ENCODE assay signal across 24 cellular contexts in genomic region chr1:42164551-42165420, GRCh38. TPM values are rescaled to one million over a fixed set of nuclear protein-coding genes. Genes with fewer than 3 reads are reported as not detected.
DNase-seq lines count a peak whose midpoint lies in the region; ATAC-seq, FAIRE-seq and TF ChIP-seq lines count a peak whose summit lies in the region.
"Had no signal": no experiment of that assay in that cellular context is flagged by ENCODE, and none has a peak within 500 bp of the region (broad histone marks: within the 10 kb centered on the region; RNA-seq: fewer than 3 reads in every experiment).

Gene GUCA2A (minus strand): TSS chr1:42164745. CDS start chr1:42164712, 33 bp downstream.

- H4K91ac ChIP-seq in H1 (replicated peaks; ENCODE audit: insufficient read length, low read length) (no peak within 1 kb of the TSS), neuronal stem cell (ENCODE audit: low read depth, low read length, poor library complexity) (no peak within 1 kb of the TSS)

- H3K36me3 Mint-ChIP-seq in activated naive CD8-positive, alpha-beta T cell treated with anti-CD3 and anti-CD28 coated beads for 36 hours = no peaks in the 10 kb centered on the region

- H3K36me3 ChIP-seq in heart left ventricle (no peaks in the 10 kb centered on the region), H1 (ENCODE audit: control insufficient read depth in 2 of 4, insufficient read depth in 4 of 4, low read length in 3 of 4) (no peaks in the 10 kb centered on the region), neuronal stem cell (replicated peaks in 1 of 2; ENCODE audit: control insufficient read depth in 2 of 2, insufficient read depth in 2 of 2, low read length in 2 of 2) (peaks cover 0 to 3% of the 10 kb centered on the region in 2 donors), smooth muscle cell (ENCODE audit: low read depth) (no peaks in the 10 kb centered on the region)
- H3K36me3 ChIP-seq: MG63, thoracic aorta had no signal

- H3K79me2 ChIP-seq in H1 (ENCODE audit: control insufficient read depth in 1 of 2, insufficient read depth in 2 of 2, low read length in 2 of 2) (no peaks in the 10 kb centered on the region), smooth muscle cell (ENCODE audit: low read depth) (no peaks in the 10 kb centered on the region)

- 67 to 75% (median 69%) methylated on average over 24 of the region's 24 CpGs for WGBS in heart left ventricle, 4 donors
- 86% methylated on average over 24 of the region's 24 CpGs; no CpG with 5 or more reads in 1 of the 2 experiments for WGBS in H1 (ENCODE audit: extremely low coverage in 1 of 2, insufficient coverage in 1 of 2, insufficient read length in 1 of 2, insufficient replicate concordance in 2 of 2, low coverage in 1 of 2, low lambda C conversion rate in 2 of 2, missing lambda C conversion rate in 1 of 2), 2 experiments
- WGBS in neuronal stem cell (ENCODE audit: extremely low coverage in 2 of 2, insufficient read length in 2 of 2, insufficient replicate concordance in 1 of 2), 2 donors = no CpG with 5 or more reads among the region's 24 CpGs
- WGBS in smooth muscle cell (ENCODE audit: low lambda C conversion rate) = 73% methylated on average over 24 of the region's 24 CpGs

- H3K4me1 ChIP-seq in heart left ventricle (peaks cover 0 to 24% (median 13%) of the 10 kb centered on the region in 12 donors), H1 (replicated peaks in 1 of 4; ENCODE audit: control insufficient read depth in 3 of 4, insufficient read depth in 4 of 4, low read length in 3 of 4) (peaks cover 0 to 2% (median 0%) of the 10 kb centered on the region in 4 experiments; a peak in 1 of 7 replicates), neuronal stem cell (ENCODE audit: control insufficient read depth in 2 of 2, insufficient read depth in 1 of 2, low read depth in 1 of 2, low read length in 2 of 2) (no peaks in the 10 kb centered on the region), smooth muscle cell (ENCODE audit: low read depth) (no peaks in the 10 kb centered on the region)

- peaks cover 3% of the 10 kb centered on the region for H3K27me3 Mint-ChIP-seq in activated naive CD8-positive, alpha-beta T cell treated with anti-CD3 and anti-CD28 coated beads for 36 hours

- intact Hi-C loops in heart left ventricle (cut with DNase I) (no loop called here), Right ventricle myocardium superior (cut with DNase I) (no loop called here)

- H3K18ac ChIP-seq in H1 (ENCODE audit: extremely low read depth, low read length) = peak within 1 kb of the TSS; percentile 7; the same call in 1 of the 2 replicates
- H3K18ac ChIP-seq in neuronal stem cell (ENCODE audit: low read length) = peak within 1 kb of the TSS; percentile 78

- H2AK5ac ChIP-seq in H1 (ENCODE audit: low read depth, low read length) (no peak within 1 kb of the TSS), neuronal stem cell (ENCODE audit: low read depth, low read length) (peak within 1 kb of the TSS; percentile 82)

- H3K4me1 Mint-ChIP-seq in activated naive CD8-positive, alpha-beta T cell treated with anti-CD3 and anti-CD28 coated beads for 36 hours = no peaks in the 10 kb centered on the region
- H3K4me1 Mint-ChIP-seq: stimulated activated memory B cell treated with anti-CD40 and anti-IgM and Interleukin-4, amounts not matched to agents 10 μg/mL and 1 μg/mL and 100 μg/mL, for 72 hours had no signal

- H3K14ac ChIP-seq in H1 (ENCODE audit: insufficient read length) (no peak within 1 kb of the TSS), neuronal stem cell (ENCODE audit: low read length) (no peak within 1 kb of the TSS)

- H2AFZ ChIP-seq in H1 (ENCODE audit: low read length) (no peak within 1 kb of the TSS), neuronal stem cell (ENCODE audit: low read length) (peak within 1 kb of the TSS; percentile 38), smooth muscle cell (ENCODE audit: low read depth) (no peak within 1 kb of the TSS)

- H3K9me3 Mint-ChIP-seq in activated naive CD8-positive, alpha-beta T cell treated with anti-CD3 and anti-CD28 coated beads for 36 hours = peaks cover 9% of the 10 kb centered on the region

- POLR2A ChIA-PET in H1 (lab: Charles Lee; ENCODE audit: partially characterized antibody) = no interaction called here

- H4K8ac ChIP-seq in H1 (ENCODE audit: extremely low read depth, insufficient read depth, low read length) (no peak within 1 kb of the TSS; the same call in 1 of the 2 replicates), neuronal stem cell (ENCODE audit: low read depth, low read length) (peak within 1 kb of the TSS; percentile 73)

- H2BK120ac ChIP-seq in H1 (replicated peaks; ENCODE audit: low read depth, low read length) (no peak within 1 kb of the TSS), neuronal stem cell (ENCODE audit: low read depth, low read length) (no peak within 1 kb of the TSS)

- no peak within 1 kb of the TSS for H4K5ac ChIP-seq in H1 (ENCODE audit: insufficient read length, low read depth, low read length)

- H3K4ac ChIP-seq in H1 (replicated peaks; ENCODE audit: insufficient read length, low read depth, low read length) (no peak within 1 kb of the TSS), neuronal stem cell (ENCODE audit: low read length) (no peak within 1 kb of the TSS)

- no peak within 1 kb of the TSS for H3K27ac Mint-ChIP-seq in activated naive CD8-positive, alpha-beta T cell treated with anti-CD3 and anti-CD28 coated beads for 36 hours
- H3K27ac Mint-ChIP-seq: activated T-helper 1 cell treated with anti-CD3 and anti-CD28 coated beads, Interleukin-12 subunit alpha, Interleukin-12 subunit beta, Interleukin-2, Interleukin-4 antibody, amounts not matched to agents 30 ng/mL and 10 ng/mL and 1 ng/mL, durations not matched to agents 14 hours and 24 hours and 36 hours; dendritic cell treated with granulocyte-macrophage colony-stimulating factor and Interleukin-4, amounts not matched to agents 40 ng/mL and 50 ng/mL, for 4 days; H9; stimulated activated memory B cell treated with anti-CD40 and anti-IgM and Interleukin-4, amounts not matched to agents 10 μg/mL and 1 μg/mL and 100 μg/mL, for 72 hours had no signal

- peaks cover 3% of the 10 kb centered on the region; the same call in 1 of the 2 replicates for H3K23me2 ChIP-seq in H1 (ENCODE audit: low read depth, low read length)

- H3K4me3 ChIP-seq in heart left ventricle (no peak within 1 kb of the TSS), H1 (ENCODE audit: extremely low read depth in 1 of 4, insufficient read depth in 2 of 4, low read depth in 3 of 4, low read length in 4 of 4) (no peak within 1 kb of the TSS), neuronal stem cell (ENCODE audit: low read length in 2 of 2) (no peak within 1 kb of the TSS), smooth muscle cell (no peak within 1 kb of the TSS)
- H3K4me3 ChIP-seq: MG63, thoracic aorta had no signal

- no peak within 1 kb of the TSS for H2BK15ac ChIP-seq in H1 (ENCODE audit: low read length)
- peak within 1 kb of the TSS; percentile 1 for H2BK15ac ChIP-seq in neuronal stem cell (ENCODE audit: low read length)

- no peak within 1 kb of the TSS for H3K4me3 Mint-ChIP-seq in activated naive CD8-positive, alpha-beta T cell treated with anti-CD3 and anti-CD28 coated beads for 36 hours
- H3K4me3 Mint-ChIP-seq: activated T-helper 1 cell treated with anti-CD3 and anti-CD28 coated beads, Interleukin-12 subunit alpha, Interleukin-12 subunit beta, Interleukin-2, Interleukin-4 antibody, amounts not matched to agents 30 ng/mL and 10 ng/mL and 1 ng/mL, durations not matched to agents 14 hours and 24 hours and 36 hours; dendritic cell treated with granulocyte-macrophage colony-stimulating factor and Interleukin-4, amounts not matched to agents 40 ng/mL and 50 ng/mL, for 4 days; H9; stimulated activated memory B cell treated with anti-CD40 and anti-IgM and Interleukin-4, amounts not matched to agents 10 μg/mL and 1 μg/mL and 100 μg/mL, for 72 hours had no signal

- H3K9ac ChIP-seq in H1 (replicated peaks in 1 of 4; ENCODE audit: extremely low read depth in 1 of 4, low read depth in 3 of 4, low read length in 3 of 4) = no peak within 1 kb of the TSS
- no peak within 1 kb of the TSS for H3K9ac ChIP-seq in neuronal stem cell (ENCODE audit: low read depth, low read length, poor library complexity)
- H3K9ac ChIP-seq in smooth muscle cell (ENCODE audit: low read depth) = no peak within 1 kb of the TSS
- H3K9ac ChIP-seq: SK-N-SH had no signal

- no peak for TF ChIP-seq POLR2A in heart left ventricle (IDR thresholded peaks at IDR 0.05)
- no peak for TF ChIP-seq POLR2A in H1 (IDR thresholded peaks at IDR 0.05; ENCODE audit: control extremely low read depth in 1 of 2, low read depth in 2 of 2, low read length in 2 of 2)

- H3K27me3 ChIP-seq in heart left ventricle (no peaks in the 10 kb centered on the region), H1 (replicated peaks in 1 of 4; ENCODE audit: control insufficient read depth in 3 of 4, extremely low read depth in 1 of 4, insufficient read depth in 3 of 4, low read length in 3 of 4) (no peaks in the 10 kb centered on the region), neuronal stem cell (ENCODE audit: control insufficient read depth in 3 of 3, insufficient read depth in 3 of 3, low read depth in 1 of 3, low read length in 3 of 3) (peaks cover 0 to 3% (median 0%) of the 10 kb centered on the region in 3 experiments), smooth muscle cell (ENCODE audit: low read depth) (no peaks in the 10 kb centered on the region)
- H3K27me3 ChIP-seq: MG63 had no signal

- no peak within 1 kb of the TSS for H2BK20ac ChIP-seq in H1 (ENCODE audit: low read length)

- TF ChIP-seq EP300 in H1 (IDR thresholded peaks at IDR 0.05; ENCODE audit: borderline replicate concordance in 1 of 2, low read depth in 2 of 2, low read length in 2 of 2) = no peak

- H3K56ac ChIP-seq in H1 (replicated peaks; ENCODE audit: insufficient read length, low read depth, low read length) = no peak within 1 kb of the TSS

- H3K79me1 ChIP-seq in H1 (ENCODE audit: low read depth, low read length) (no peaks in the 10 kb centered on the region), neuronal stem cell (ENCODE audit: low read depth, low read length) (peaks cover 2% of the 10 kb centered on the region)

- no peak for TF ChIP-seq RAD21 in H1 (IDR thresholded peaks at IDR 0.05 in 1 of 2, conservative IDR thresholded peaks at IDR 0.05 in 1 of 2; ENCODE audit: low read depth in 2 of 2, low read length in 2 of 2)

- no peak within 1 kb of the TSS for H2BK5ac ChIP-seq in H1 (ENCODE audit: low read depth, low read length)
- H2BK5ac ChIP-seq in neuronal stem cell (ENCODE audit: low read length) = no peak within 1 kb of the TSS

- no peak for FAIRE-seq in H1 (lab: Jason Lieb, UNC)
- FAIRE-seq: D721Med had no signal

- no peaks in the 10 kb centered on the region for H3F3A ChIP-seq in smooth muscle cell (ENCODE audit: low read depth)

- DNase-seq in heart left ventricle (peak in 1 of 5 donors; percentile 28), Right ventricle myocardium superior (no peak), H1 (ENCODE audit: low read depth in 1 of 2, low spot score in 2 of 2) (no peak), neuronal stem cell (ENCODE audit: low spot score) (no peak), smooth muscle cell (lab: John Stamatoyannopoulos, UW; ENCODE audit: unreplicated experiment) (no peak)
- no peak for DNase-seq in activated naive CD8-positive, alpha-beta T cell treated with anti-CD3 and anti-CD28 coated beads for 36 hours
- DNase-seq: activated CD4-positive, CD25-positive, alpha-beta regulatory T cell; activated CD8-positive, alpha-beta memory T cell treated with anti-CD3 and anti-CD28 coated beads for 24 hours; H9 had no signal

- ATAC-seq in heart left ventricle (peak in 1 of 4 donors; percentile 48), Right ventricle myocardium superior (ENCODE audit: poor library complexity) (no peak), HG02623 (IDR thresholded peaks at IDR 0.05; ENCODE audit: unreplicated experiment) (no peak), GM18868 (IDR thresholded peaks at IDR 0.05; ENCODE audit: unreplicated experiment) (no peak)
- ATAC-seq: stimulated activated memory B cell treated with anti-CD40 and anti-IgM and Interleukin-4, amounts not matched to agents 10 μg/mL and 1 μg/mL and 100 μg/mL, for 72 hours had no signal

- H3K4me2 ChIP-seq in H1 (ENCODE audit: insufficient read depth in 1 of 2, low read depth in 2 of 2, low read length in 2 of 2) = no peak within 1 kb of the TSS
- H3K4me2 ChIP-seq in neuronal stem cell (ENCODE audit: insufficient read depth, low read length, poor library complexity, severe bottlenecking) = no peak within 1 kb of the TSS
- H3K4me2 ChIP-seq in smooth muscle cell = no peak within 1 kb of the TSS
- H3K4me2 ChIP-seq: SK-N-SH had no signal

- H3K9me3 ChIP-seq in heart left ventricle = peaks cover 0 to 16% (median 5%) of the 10 kb centered on the region in 12 donors
- no peaks in the 10 kb centered on the region for H3K9me3 ChIP-seq in H1 (ENCODE audit: insufficient read depth in 2 of 2, low read depth in 1 of 2, low read length in 1 of 2)
- H3K9me3 ChIP-seq in neuronal stem cell (replicated peaks in 1 of 2; ENCODE audit: control insufficient read depth in 2 of 2, insufficient read depth in 1 of 2, low read depth in 1 of 2, low read length in 2 of 2) = peaks cover 0 to 2% of the 10 kb centered on the region in 2 donors
- peaks cover 2% of the 10 kb centered on the region for H3K9me3 ChIP-seq in smooth muscle cell (replicated peaks; ENCODE audit: low read depth)
- H3K9me3 ChIP-seq: MG63 had no signal

- H2BK12ac ChIP-seq in H1 (ENCODE audit: low read depth, low read length) (no peak within 1 kb of the TSS), neuronal stem cell (ENCODE audit: low read length) (peak within 1 kb of the TSS; percentile 80)

- peak within 1 kb of the TSS; percentile 27 to 79 (median 57) for H3K27ac ChIP-seq in heart left ventricle
- no peak within 1 kb of the TSS for H3K27ac ChIP-seq in H1 (ENCODE audit: low read depth, low read length)
- no peak within 1 kb of the TSS for H3K27ac ChIP-seq in neuronal stem cell (replicated peaks; ENCODE audit: low read length)
- no peak within 1 kb of the TSS for H3K27ac ChIP-seq in smooth muscle cell (ENCODE audit: low read depth)
- H3K27ac ChIP-seq: epithelial cell of prostate, foreskin keratinocyte, thoracic aorta had no signal

- TF ChIP-seq CTCF in heart left ventricle (IDR thresholded peaks at IDR 0.05) = no peak
- TF ChIP-seq CTCF in H1 (IDR thresholded peaks at IDR 0.05; ENCODE audit: control extremely low read depth in 1 of 3, insufficient read depth in 1 of 3, low read depth in 1 of 3, low read length in 3 of 3) = no peak
- no peak for TF ChIP-seq CTCF in smooth muscle cell (IDR thresholded peaks at IDR 0.05; ENCODE audit: borderline replicate concordance, insufficient read depth, poor library complexity, severe bottlenecking)

- H3K23ac ChIP-seq in H1 (ENCODE audit: insufficient read length) (no peak within 1 kb of the TSS), neuronal stem cell (ENCODE audit: low read depth, low read length, poor library complexity) (no peak within 1 kb of the TSS)

- no peaks in the 10 kb centered on the region for H4K20me1 ChIP-seq in H1 (replicated peaks in 1 of 2; ENCODE audit: control insufficient read depth in 1 of 2, insufficient read depth in 2 of 2, low read length in 2 of 2)
- H4K20me1 ChIP-seq in smooth muscle cell (ENCODE audit: low read depth) = no peaks in the 10 kb centered on the region

- CTCF ChIA-PET in H1 (lab: Charles Lee; ENCODE audit: partially characterized antibody) = interaction anchor here (1.0 to 3.7 kb wide), 4 partner anchors 9 to 272 kb away, joined by 3 to 40 read pairs (median 4); no protein-coding TSS in a partner anchor

RNA-seq across cellular contexts. Expression of gene GUCA2A, which starts in this region (rescaled TPM):
- total RNA-seq in heart left ventricle (not detected), Right ventricle myocardium superior (not detected), smooth muscle cell (not detected in 2 replicates)
- polyA plus RNA-seq in heart left ventricle (not detected), H1 (2011; rRNA removed) (not detected in 2 replicates), smooth muscle cell (not detected in 2 replicates)
- not detected in 2 replicates for total RNA-seq in H1 (2021; fragmentation: NEBNext Ultra II Directional; extraction: Animal tissue kit (Norgen Biotek cat#: 25700))
- polyA plus RNA-seq in H1 (2011; cell fraction: cytosol; rRNA removed) = not detected
- not detected for polyA plus RNA-seq in H1 (2011; cell fraction: nucleus; rRNA removed)
- not detected in 4 replicates for polyA plus RNA-seq in H1 (2012, experiment 1 of 2)
- not detected for polyA plus RNA-seq in H1 (2012, experiment 2 of 2)
- not detected for polyA plus RNA-seq in H1 (2013, experiment 1 of 2)
- polyA plus RNA-seq in H1 (2013, experiment 2 of 2) = not detected
- not detected in 2 replicates for polyA minus RNA-seq in H1 (2011; rRNA and poly(A)+ RNA removed)
- not detected for polyA minus RNA-seq in H1 (2011; cell fraction: cytosol; rRNA and poly(A)+ RNA removed)
- polyA minus RNA-seq in H1 (2011; cell fraction: nucleus; rRNA and poly(A)+ RNA removed) = not detected
- not detected for polyA plus RNA-seq in neuronal stem cell (2013, experiment 1 of 2)
- not detected for polyA plus RNA-seq in neuronal stem cell (2013, experiment 2 of 2)
- not detected for total RNA-seq in activated naive CD8-positive, alpha-beta T cell treated with anti-CD3 and anti-CD28 coated beads for 36 hours
- total RNA-seq: A172; activated naive CD4-positive, alpha-beta T cell treated with anti-CD3 and anti-CD28 coated beads, Interleukin-2, amount 50 U/mL, for 72 hours; activated T-helper 1 cell treated with anti-CD3 and anti-CD28 coated beads, Interleukin-12 subunit alpha, Interleukin-12 subunit beta, Interleukin-2, Interleukin-4 antibody, amounts not matched to agents 30 ng/mL and 10 ng/mL and 1 ng/mL, durations not matched to agents 14 hours and 24 hours and 36 hours; foreskin keratinocyte; H9; mononuclear cell; thoracic aorta had no signal
- polyA plus RNA-seq: BJ, foreskin keratinocyte, SK-N-SH had no signal

Comparison
In these comparisons a context has a peak if more than half of its experiments do, and no peak if none do; other contexts are left out.
1. H3K27ac ChIP-seq: peak in heart left ventricle (12 of 12); none in H1 (single experiment), neuronal stem cell (single experiment) and smooth muscle cell (single experiment).